ENCODE assay signal across 8 cellular contexts in the genomic region with DNA sequence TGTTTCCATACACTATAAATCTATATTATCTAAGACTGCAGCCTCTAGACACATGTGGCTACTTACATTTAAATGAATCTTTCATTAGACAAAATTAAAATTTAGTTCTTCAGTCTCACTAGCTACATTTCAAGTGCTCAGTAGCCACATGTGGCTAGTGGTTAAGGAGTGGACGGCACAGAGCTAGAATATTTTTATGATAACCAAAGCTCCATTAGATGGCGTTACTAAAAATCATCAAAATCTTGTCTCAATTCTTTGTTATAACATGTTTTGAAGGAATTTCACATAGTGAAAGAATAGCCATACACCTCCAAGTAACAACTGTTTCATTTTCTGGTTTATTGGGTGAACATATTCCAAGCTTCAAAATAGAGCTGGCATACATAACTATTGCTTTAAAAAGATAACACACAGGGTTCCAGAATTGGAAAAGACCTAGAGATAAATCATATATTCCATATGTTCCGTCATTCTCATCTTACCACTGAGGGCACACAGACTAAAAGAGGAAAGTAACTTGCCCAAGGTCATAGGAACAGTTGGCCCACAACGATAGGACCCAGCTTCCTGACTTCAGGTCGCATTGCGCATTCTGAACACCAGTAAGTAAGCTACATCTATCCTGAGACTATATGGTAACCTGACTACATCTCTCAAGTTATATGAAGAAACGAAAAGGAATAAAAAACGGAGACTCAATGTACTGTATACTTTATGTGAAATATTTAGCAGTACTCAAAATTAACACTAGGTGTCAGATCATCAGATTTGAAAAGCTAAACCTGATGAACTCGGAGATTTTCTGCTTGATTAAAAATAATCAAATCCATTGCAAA.
DNase-seq lines count a peak whose midpoint lies in the region; ATAC-seq and TF ChIP-seq lines count a peak whose summit lies in the region.

No MANE protein-coding gene starts in this region.

- H3K9me3 ChIP-seq in DND-41 (ENCODE audit: insufficient read depth, low read length, severe bottlenecking) (no peaks in the 10 kb centered on the region), IMR-90 (ENCODE audit: control insufficient read depth, insufficient read depth, low read length) (no peaks in the 10 kb centered on the region), stomach (no peaks in the 10 kb centered on the region)

- in situ Hi-C loops in IMR-90 (cut with MboI; ENCODE audit: low sequenced_read_pairs), result loop anchor here (5.0 to 10.0 kb wide), 2 partner anchors 221 to 417 kb away; no protein-coding TSS in a partner anchor

- H3K27ac ChIP-seq in DND-41 (ENCODE audit: low read length) (no peak overlapping the region), IMR-90 (ENCODE audit: insufficient read depth, low read length) (no peak overlapping the region), stomach (no peak overlapping the region)

- no peak overlapping the region for H3K14ac ChIP-seq in IMR-90 (replicated peaks; ENCODE audit: low read depth, low read length)

- 0 out of 2 replicates have a peak overlapping the region, but pooled peaks have one; percentile 39 for H3K56ac ChIP-seq in IMR-90 (ENCODE audit: extremely low read depth, insufficient read depth, low read length)

- no peak for DNase-seq in DND-41
- peak; percentile 52 for DNase-seq in IMR-90
- DNase-seq in SW480 (ENCODE audit: low spot score), result peak; percentile 52
- DNase-seq in glutamatergic neuron, result no peak
- no peak for DNase-seq in stomach
- DNase-seq in iPS-NIHi11 (ENCODE audit: low spot score), result no peak
- no peak for DNase-seq in activated gamma-delta T cell (lab: John Stamatoyannopoulos, UW)

- BruUV-seq in IMR-90 (replicated peaks; lab: Mats Ljungman, UMichigan), result no TSS peak

- no peak overlapping the region for H3K4me3 ChIP-seq in DND-41 (ENCODE audit: low read depth in 1 of 2, low read length in 2 of 2)
- H3K4me3 ChIP-seq in IMR-90 (ENCODE audit: insufficient read depth, low read depth, low read length), result no peak overlapping the region
- peak overlapping the region in 1 of 4 donors; percentile 25 for H3K4me3 ChIP-seq in stomach

- dilution Hi-C loops in IMR-90 (cut with HindIII; ENCODE audit: low sequenced_read_pairs, unreplicated experiment), result no loop called here

- peak overlapping the region in 1 of 2 experiments; percentile 68; a peak in 2 of 4 replicates for H4K8ac ChIP-seq in IMR-90 (ENCODE audit: low read depth in 2 of 2, low read length in 2 of 2)

- ATAC-seq in DND-41 (ENCODE audit: insufficient read depth, low read depth) (peak; percentile 42; the same call in 1 of the 3 replicates), IMR-90 (ENCODE audit: low read depth) (peak; percentile 30; the same call in 1 of the 2 replicates), GM19023 (IDR thresholded peaks at IDR 0.05; ENCODE audit: unreplicated experiment) (no peak)

- peak overlapping the region; percentile 86 for H3K4ac ChIP-seq in IMR-90 (ENCODE audit: low read depth, low read length)

- H2AK9ac ChIP-seq in IMR-90 (replicated peaks; ENCODE audit: low read depth, low read length, poor library complexity), result no peak overlapping the region

- intact Hi-C loops in IMR-90 (cut with micrococcal nuclease), result loop anchor here (1.0 to 5.0 kb wide), 2 partner anchors 81 to 218 kb away; partner anchors contain the start of gene MET
- intact Hi-C loops in stomach (cut with DNase I; ENCODE audit: low total_unique reads), result loop anchor here (10.0 kb wide), 1 partner anchor 223 kb away; no protein-coding TSS in a partner anchor

- no peak for TF ChIP-seq EP300 in stomach (IDR thresholded peaks at IDR 0.05)

- H2AFZ ChIP-seq in DND-41 (ENCODE audit: low read depth, low read length), result no peak overlapping the region
- peak overlapping the region; percentile 71 for H2AFZ ChIP-seq in IMR-90 (replicated peaks; ENCODE audit: low read length, poor library complexity)

- H3K9ac ChIP-seq in DND-41 (ENCODE audit: low read depth, low read length), result no peak overlapping the region
- no peak overlapping the region for H3K9ac ChIP-seq in IMR-90 (ENCODE audit: low read depth, low read length)

- WGBS in IMR-90 (ENCODE audit: extremely low coverage in 2 of 2, insufficient read length in 1 of 2), 2 experiments, result no CpG with 5 or more reads among the region's 9 CpGs
- 31 to 41% (median 34%) methylated on average over 9 of the region's 9 CpGs for WGBS in stomach, 5 donors

- peak overlapping the region; percentile 66 for H3K23ac ChIP-seq in IMR-90 (ENCODE audit: low read depth, low read length)

- H3K9me3 Mint-ChIP-seq in glutamatergic neuron (ENCODE audit: unreplicated experiment), result no peaks in the 10 kb centered on the region

- peak overlapping the region; percentile 100; the same call in 2 of the 3 replicates for H2BK15ac ChIP-seq in IMR-90 (ENCODE audit: low read depth, low read length)

- no peak overlapping the region for H2BK5ac ChIP-seq in IMR-90 (ENCODE audit: low read depth, low read length, poor library complexity, severe bottlenecking)

- CTCF ChIA-PET in IMR-90 (lab: Yijun Ruan, JAX), result interaction anchor here (0.6 to 2.6 kb wide), 19 partner anchors 8 to 419 kb away, joined by 3 to 11 read pairs (median 4); no protein-coding TSS in a partner anchor

- POLR2A ChIA-PET in IMR-90 (lab: Charles Lee; ENCODE audit: unreplicated experiment), result no interaction called here

- peak; percentile 58 for TF ChIP-seq RAD21 in IMR-90 (IDR thresholded peaks at IDR 0.05; ENCODE audit: low read length)

- peaks cover 0 to 7% of the 10 kb centered on the region in 2 experiments; a peak in 2 of 4 replicates for H3K79me1 ChIP-seq in IMR-90 (ENCODE audit: low read depth in 1 of 2, low read length in 2 of 2)

- H3K36me3 Mint-ChIP-seq in glutamatergic neuron (ENCODE audit: unreplicated experiment), result no peaks in the 10 kb centered on the region

- peak overlapping the region; percentile 71; the same call in 1 of the 2 replicates for H4K91ac ChIP-seq in IMR-90 (ENCODE audit: insufficient read depth, low read depth, low read length)

- no peaks in the 10 kb centered on the region for H3K27me3 Mint-ChIP-seq in glutamatergic neuron (ENCODE audit: unreplicated experiment)

- H2BK120ac ChIP-seq in IMR-90 (ENCODE audit: low read depth, low read length), result peak overlapping the region; percentile 79; the same call in 1 of the 2 replicates

- peak overlapping the region; percentile 73; the same call in 1 of the 2 replicates for H4K5ac ChIP-seq in IMR-90 (ENCODE audit: low read depth, low read length)

- peak overlapping the region; percentile 65; the same call in 1 of the 2 replicates for H3K18ac ChIP-seq in IMR-90 (ENCODE audit: low read depth, low read length)

- 0 out of 2 replicates have a peak overlapping the region, but pooled peaks have one; percentile 65 for H2BK20ac ChIP-seq in IMR-90 (ENCODE audit: low read depth, low read length)

- H3K36me3 ChIP-seq in DND-41 (ENCODE audit: insufficient read depth, low read length), result no peaks in the 10 kb centered on the region
- H3K36me3 ChIP-seq in IMR-90 (ENCODE audit: control insufficient read depth, insufficient read depth, low read length), result no peaks in the 10 kb centered on the region
- no peaks in the 10 kb centered on the region for H3K36me3 ChIP-seq in stomach

- H3K4me1 ChIP-seq in DND-41 (ENCODE audit: insufficient read depth, low read length), result peaks cover 15% of the 10 kb centered on the region
- peaks cover 9% of the 10 kb centered on the region for H3K4me1 ChIP-seq in IMR-90 (ENCODE audit: control insufficient read depth, insufficient read depth, low read length)
- peaks cover 12 to 39% (median 22%) of the 10 kb centered on the region in 4 donors for H3K4me1 ChIP-seq in stomach

- H3K4me1 Mint-ChIP-seq in glutamatergic neuron (ENCODE audit: low read depth, unreplicated experiment), result peaks cover 3% of the 10 kb centered on the region

- H2AK5ac ChIP-seq in IMR-90 (ENCODE audit: low read depth, low read length), result peak overlapping the region; percentile 92

- H3K9me1 ChIP-seq in IMR-90 (ENCODE audit: insufficient read depth, low read length), result peaks cover 8% of the 10 kb centered on the region; the same call in 1 of the 2 replicates

- H3K27ac Mint-ChIP-seq in glutamatergic neuron (ENCODE audit: unreplicated experiment), result no peak overlapping the region

- peak; percentile 73 for TF ChIP-seq CTCF in DND-41 (IDR thresholded peaks at IDR 0.05; ENCODE audit: borderline replicate concordance, extremely low read depth, low read length, poor library complexity, severe bottlenecking)
- peak; percentile 64 for TF ChIP-seq CTCF in IMR-90 (conservative IDR thresholded peaks at IDR 0.05; ENCODE audit: low read depth, low read length)
- peak; percentile 84 for TF ChIP-seq CTCF in glutamatergic neuron (IDR thresholded peaks at IDR 0.05; ENCODE audit: partially characterized antibody, unreplicated experiment)
- peak in 5 of 7 experiments; percentile 43 to 74 (median 54) for TF ChIP-seq CTCF in stomach (IDR thresholded peaks at IDR 0.05)

- H3K4me2 ChIP-seq in DND-41 (ENCODE audit: insufficient read depth, low read length), result peak overlapping the region; percentile 44
- H3K4me2 ChIP-seq in IMR-90 (ENCODE audit: low read depth, low read length), result peak overlapping the region; percentile 93

- TF ChIP-seq POLR2A in IMR-90 (IDR thresholded peaks at IDR 0.05; ENCODE audit: low read depth, low read length), result no peak
- no peak for TF ChIP-seq POLR2A in stomach (IDR thresholded peaks at IDR 0.05)

- H3K79me2 ChIP-seq in DND-41 (ENCODE audit: insufficient read depth, low read length), result no peaks in the 10 kb centered on the region

- H4K20me1 ChIP-seq in DND-41 (ENCODE audit: insufficient read depth, low read length) (no peaks in the 10 kb centered on the region), IMR-90 (ENCODE audit: insufficient read depth, low read length) (no peaks in the 10 kb centered on the region)

- H3K4me3 Mint-ChIP-seq in glutamatergic neuron (ENCODE audit: unreplicated experiment), result no peak overlapping the region

- H3K27me3 ChIP-seq in DND-41 (ENCODE audit: insufficient read depth, low read length, poor library complexity) (peaks cover 28% of the 10 kb centered on the region), IMR-90 (ENCODE audit: control insufficient read depth, insufficient read depth, low read length) (no peaks in the 10 kb centered on the region), stomach (no peaks in the 10 kb centered on the region)

TF ChIP-seq in IMR-90, 13 proteins besides CTCF, POLR2A, EP300 and RAD21:
- TF ChIP-seq MAZ (IDR thresholded peaks at IDR 0.05; ENCODE audit: borderline replicate concordance, low read depth, low read length), result no peak
- TF ChIP-seq SMC3 (IDR thresholded peaks at IDR 0.05; ENCODE audit: low read depth, low read length), result peak; percentile 83

Comparison
In these comparisons a context has a peak if more than half of its experiments do, and no peak if none do; other contexts are left out.
1. DNase-seq: peak in IMR-90 (single experiment) and SW480 (single experiment); none in DND-41 (single experiment), glutamatergic neuron (single experiment), stomach (single experiment), iPS-NIHi11 (single experiment) and activated gamma-delta T cell (single experiment).
2. Peak in every context shown above with its lines, with median percentiles within 50 percentile points of each other: CTCF ChIP-seq.